Comparison of ENCODE assay signal across 1 cellular context in the genomic region with DNA sequence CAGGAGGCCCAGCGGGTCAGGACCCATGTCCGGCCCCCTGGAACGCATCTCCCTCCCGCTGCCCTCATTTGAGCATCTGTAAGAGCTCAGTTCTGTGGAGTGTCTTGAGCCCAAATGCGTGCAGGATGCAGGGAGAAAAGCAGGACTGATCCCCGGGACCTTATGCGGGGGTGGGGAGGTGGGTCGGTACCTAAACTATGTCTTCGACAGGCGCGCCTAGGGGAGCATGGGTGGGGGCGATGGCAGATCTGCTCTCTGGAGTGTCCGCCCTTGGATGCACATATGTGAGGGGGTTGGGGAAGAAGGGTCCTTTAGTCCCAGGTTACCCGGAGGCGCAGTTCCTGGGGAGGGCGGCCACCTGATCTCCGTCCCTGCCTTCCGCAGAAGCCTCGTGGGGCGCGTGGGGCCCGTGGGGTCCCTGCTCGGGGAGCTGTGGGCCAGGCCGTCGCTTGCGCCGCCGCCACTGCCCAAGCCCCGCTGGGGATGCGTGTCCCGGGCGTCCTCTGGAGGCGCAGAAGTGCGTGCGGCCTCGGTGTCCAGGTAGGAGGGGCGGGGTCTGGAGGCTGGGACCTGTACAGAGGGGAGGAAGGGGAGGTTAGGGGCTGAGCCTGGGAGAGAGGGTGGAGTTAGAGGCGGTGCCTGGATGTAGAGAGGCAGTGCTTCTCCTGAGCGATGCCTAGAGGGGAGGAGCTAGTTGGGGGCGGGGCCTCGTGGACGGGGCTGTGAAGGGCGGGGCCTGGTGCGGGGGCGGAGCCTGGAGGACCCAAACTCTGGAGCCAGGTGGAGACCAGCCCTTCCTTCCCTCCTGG.
TF ChIP-seq lines count a peak whose summit lies in the region.

No MANE protein-coding gene starts in this region.

TF ChIP-seq in endothelial cell of umbilical vein, 7 proteins besides CTCF, POLR2A, EP300 and RAD21:
- TF ChIP-seq FOS (IDR thresholded peaks at IDR 0.05; ENCODE audit: borderline replicate concordance, insufficient read depth, low read length) (no peak), GATA2 (IDR thresholded peaks at IDR 0.05; ENCODE audit: insufficient read depth, insufficient read length, low read depth, low read length) (no peak), JUN (IDR thresholded peaks at IDR 0.05; ENCODE audit: borderline replicate concordance, insufficient read depth, insufficient read length, low read depth) (no peak), EZH2 (IDR thresholded peaks at IDR 0.05; ENCODE audit: borderline replicate concordance, low read depth, low read length, severe bottlenecking) (no peak), MYC (IDR thresholded peaks at IDR 0.05; ENCODE audit: low read depth, low read length) (no peak), POLR2AphosphoS5 (IDR thresholded peaks at IDR 0.05; ENCODE audit: insufficient read depth, low read depth, low read length) (no peak), MAX (IDR thresholded peaks at IDR 0.05; ENCODE audit: insufficient read depth, insufficient read length) (no peak)
